Comparison of ENCODE assay signal across 21 cellular contexts in genomic region chr5:9062873-9063272, GRCh38.
DNase-seq lines count a peak whose midpoint lies in the region; ATAC-seq, FAIRE-seq and TF ChIP-seq lines count a peak whose summit lies in the region.
"Had no signal": no experiment of that assay in that cellular context is flagged by ENCODE, and none has a peak within 500 bp of the region (broad histone marks: within the 10 kb centered on the region; RNA-seq: fewer than 3 reads in every experiment).

No MANE protein-coding gene starts in this region.

- H3K4me2 ChIP-seq in BLaER1 (peak overlapping the region; percentile 87), GM12878 (ENCODE audit: control insufficient read depth, insufficient read depth) (no peak overlapping the region; the same call in 1 of the 2 replicates), PC-3 (ENCODE audit: low read length) (no peak overlapping the region)

- H3K27ac ChIP-seq in BLaER1 (peak overlapping the region; percentile 84), GM12878 (ENCODE audit: control insufficient read depth, insufficient read depth) (no peak overlapping the region), PC-3 (ENCODE audit: low read length) (no peak overlapping the region), uterus (no peak overlapping the region)
- H3K27ac ChIP-seq: 22Rv1, body of pancreas, testis had no signal

- H2AFZ ChIP-seq in GM12878 (ENCODE audit: control insufficient read depth, low read depth, low read length), result no peak overlapping the region
- H2AFZ ChIP-seq in PC-3 (ENCODE audit: low read length), result no peak overlapping the region

- DNase-seq in GM12878 (ENCODE audit: low read depth, low spot score) (peak; percentile 31), PC-3 (no peak), ACHN (no peak), uterus (no peak)
- DNase-seq: activated CD8-positive, alpha-beta memory T cell treated with anti-CD3 and anti-CD28 coated beads for 24 hours; activated naive CD8-positive, alpha-beta T cell treated with anti-CD3 and anti-CD28 coated beads, Interleukin-2, amount 10 ng/mL, durations not matched to agents 7 days and 5 days; BE2C; body of pancreas; NCI-H1417 treated with DMSO at 0.1 percent for 48 hours; NCI-H2171; NCI-H774; testis had no signal

- H3K4me1 ChIP-seq in BLaER1, result peaks cover 89% of the 10 kb centered on the region
- peaks cover 7% of the 10 kb centered on the region for H3K4me1 ChIP-seq in GM12878 (ENCODE audit: control insufficient read depth, insufficient read depth, low read length)
- peaks cover 16% of the 10 kb centered on the region for H3K4me1 ChIP-seq in PC-3 (ENCODE audit: insufficient read depth, low read length)
- no peaks in the 10 kb centered on the region for H3K4me1 ChIP-seq in uterus
- H3K4me1 ChIP-seq: BE2C, body of pancreas, testis had no signal

- no peak for TF ChIP-seq POLR2A in GM12878 (IDR thresholded peaks at IDR 0.05; ENCODE audit: low read depth, low read length)
- no peak for TF ChIP-seq POLR2A in uterus (IDR thresholded peaks at IDR 0.05)

- no peaks in the 10 kb centered on the region for H3K9me2 ChIP-seq in PC-3 (replicated peaks; ENCODE audit: low read length)

- POLR2A ChIA-PET in GM12878 (lab: Charles Lee) (interaction anchor here (0.5 to 1.4 kb wide), 2 partner anchors 27 to 113 kb away, joined by 3 to 5 read pairs; no protein-coding TSS in a partner anchor), PC-3 (lab: Charles Lee; ENCODE audit: unreplicated experiment) (no interaction called here)

- no peaks in the 10 kb centered on the region for H4K20me1 ChIP-seq in BLaER1
- H4K20me1 ChIP-seq in GM12878 (ENCODE audit: control insufficient read depth, insufficient read depth), result no peaks in the 10 kb centered on the region
- no peaks in the 10 kb centered on the region for H4K20me1 ChIP-seq in PC-3 (ENCODE audit: low read length)

- no peak for TF ChIP-seq EP300 in GM12878 (IDR thresholded peaks at IDR 0.05; ENCODE audit: borderline replicate concordance in 1 of 2, control insufficient read depth in 1 of 2, low read depth in 2 of 2, low read length in 2 of 2)

- peaks cover 13% of the 10 kb centered on the region for H3K9me3 ChIP-seq in BLaER1
- no peaks in the 10 kb centered on the region; the same call in 2 of the 3 replicates for H3K9me3 ChIP-seq in GM12878 (replicated peaks; ENCODE audit: control insufficient read depth, insufficient read depth, low read length)
- no peaks in the 10 kb centered on the region for H3K9me3 ChIP-seq in PC-3 (ENCODE audit: low read length)
- H3K9me3 ChIP-seq in uterus, result no peaks in the 10 kb centered on the region
- H3K9me3 ChIP-seq: body of pancreas, testis had no signal

- BruUV-seq in GM12878 (replicated peaks; lab: Mats Ljungman, UMichigan) (no TSS peak), PC-3 (replicated peaks; lab: Mats Ljungman, UMichigan) (no TSS peak)

- SMC1A ChIA-PET in GM12878 (lab: Charles Lee; ENCODE audit: uncharacterized antibody, unreplicated experiment), result interaction anchor here (0.9 to 1.8 kb wide), 8 partner anchors 14 to 135 kb away, joined by 3 to 8 read pairs (median 4); no protein-coding TSS in a partner anchor

- H3K36me3 ChIP-seq in BLaER1 (no peaks in the 10 kb centered on the region), GM12878 (ENCODE audit: control insufficient read depth in 2 of 2, insufficient read depth in 2 of 2, low read length in 1 of 2) (no peaks in the 10 kb centered on the region), PC-3 (ENCODE audit: low read depth, low read length) (no peaks in the 10 kb centered on the region), uterus (no peaks in the 10 kb centered on the region)
- H3K36me3 ChIP-seq: BE2C had no signal

- intact Hi-C loops in GM12878 (cut with micrococcal nuclease; ENCODE audit: unreplicated experiment) (loop anchor here (5.0 kb wide), 1 partner anchor 106 kb away; no protein-coding TSS in a partner anchor), PC-3 (cut with micrococcal nuclease) (no loop called here), uterus (cut with DNase I; ENCODE audit: low total_unique reads) (no loop called here)

- RAD21 ChIA-PET in GM12878 (lab: Charles Lee; ENCODE audit: unreplicated experiment), result interaction anchor here (0.6 kb wide), 3 partner anchors 161 to 231 kb away, joined by 3 to 4 read pairs (median 3); no protein-coding TSS in a partner anchor

- H3K79me2 ChIP-seq in GM12878 (ENCODE audit: control insufficient read depth, insufficient read depth, low read length) (no peaks in the 10 kb centered on the region), PC-3 (ENCODE audit: low read length) (no peaks in the 10 kb centered on the region)

- no peaks in the 10 kb centered on the region for H3F3A ChIP-seq in PC-3 (ENCODE audit: low read length, unreplicated experiment)

- peak overlapping the region; percentile 34 for H3K9ac ChIP-seq in BLaER1
- no peak overlapping the region for H3K9ac ChIP-seq in GM12878 (ENCODE audit: control insufficient read depth, insufficient read depth, low read length)
- H3K9ac ChIP-seq in PC-3 (ENCODE audit: low read length), result no peak overlapping the region

- no peak for FAIRE-seq in GM12878 (lab: Jason Lieb, UNC)
- FAIRE-seq: colon, D721Med, GM12891 had no signal

- TF ChIP-seq CTCF in GM12878 (IDR thresholded peaks at IDR 0.05 in 2 of 3, conservative IDR thresholded peaks at IDR 0.05 in 1 of 3; ENCODE audit: control insufficient read depth in 2 of 3, extremely low read depth in 1 of 3, insufficient read depth in 1 of 3, low read depth in 3 of 3, low read length in 3 of 3), result no peak
- no peak for TF ChIP-seq CTCF in PC-3 (conservative IDR thresholded peaks at IDR 0.05; ENCODE audit: low read depth, low read length)
- TF ChIP-seq CTCF in uterus (IDR thresholded peaks at IDR 0.05), result no peak

- in situ Hi-C loops in GM12878 (cut with MboI) (no loop called here), ACHN (cut with HindIII; ENCODE audit: low pct_ligation_motif_present, low pct_unique_long_range_greater_than_20kb, low sequenced_read_pairs) (no loop called here)

- H3K4me3 ChIP-seq in BLaER1 (peak overlapping the region; percentile 48), GM12878 (no peak overlapping the region), PC-3 (ENCODE audit: low read length) (no peak overlapping the region), uterus (no peak overlapping the region)
- H3K4me3 ChIP-seq: body of pancreas, testis had no signal

- no peak for TF ChIP-seq RAD21 in GM12878 (IDR thresholded peaks at IDR 0.05; ENCODE audit: insufficient read depth, low read depth, low read length)

- CTCF ChIA-PET in GM12878 (lab: Yijun Ruan, JAX) (interaction anchor here (0.7 kb wide), 1 partner anchor 179 kb away, joined by 3 read pairs; no protein-coding TSS in a partner anchor), PC-3 (lab: Charles Lee) (no interaction called here)

- under 1% methylated on average over 11 of the region's 11 CpGs for WGBS in GM12878 (ENCODE audit: insufficient coverage, insufficient replicate concordance, low lambda C conversion rate, missing lambda C conversion rate)

- H3K27me3 ChIP-seq in BLaER1 (no peaks in the 10 kb centered on the region), GM12878 (replicated peaks in 1 of 2; ENCODE audit: control insufficient read depth in 2 of 2, insufficient read depth in 2 of 2, low read length in 1 of 2) (no peaks in the 10 kb centered on the region), PC-3 (ENCODE audit: low read length) (no peaks in the 10 kb centered on the region), uterus (no peaks in the 10 kb centered on the region)
- H3K27me3 ChIP-seq: BE2C, body of pancreas, testis had no signal

- ATAC-seq in GM18907 (IDR thresholded peaks at IDR 0.05; ENCODE audit: unreplicated experiment) (peak; percentile 59), HG02798 (IDR thresholded peaks at IDR 0.05; ENCODE audit: poor library complexity, unreplicated experiment) (peak; percentile 56), GM12878 (peak; percentile 86), GM21717 (IDR thresholded peaks at IDR 0.05; ENCODE audit: unreplicated experiment) (no peak), PC-3 (no peak)
- ATAC-seq: body of pancreas, left lobe of liver had no signal

TF ChIP-seq in GM12878, 131 proteins besides CTCF, POLR2A, EP300 and RAD21 (continues in another document):
- no peak for TF ChIP-seq CEBPB (IDR thresholded peaks at IDR 0.05; ENCODE audit: borderline replicate concordance in 1 of 2, low read depth in 2 of 2, low read length in 2 of 2)
- TF ChIP-seq CUX1 (IDR thresholded peaks at IDR 0.05; ENCODE audit: insufficient replicate concordance, low read depth, low read length), result no peak
- no peak for TF ChIP-seq PML (IDR thresholded peaks at IDR 0.05; ENCODE audit: low read length)
- TF ChIP-seq IKZF1 (conservative IDR thresholded peaks at IDR 0.05), result peak; percentile 90

Comparison
In these comparisons a context has a peak if more than half of its experiments do, and no peak if none do; other contexts are left out.
1. ATAC-seq: peak in GM18907 (single experiment), HG02798 (single experiment) and GM12878 (single experiment); none in GM21717 (single experiment) and PC-3 (single experiment).